In genomic region chr4:102817021-102817605, GRCh38 we compare ENCODE assay signal across 8 cellular contexts.
DNase-seq lines count a peak whose midpoint lies in the region; ATAC-seq, FAIRE-seq and TF ChIP-seq lines count a peak whose summit lies in the region.

No MANE protein-coding gene starts in this region.

- no peak for TF ChIP-seq CTCF in parathyroid adenoma (IDR thresholded peaks at IDR 0.05)

- H3K4me1 Mint-ChIP-seq in effector memory CD8-positive, alpha-beta T cell (ENCODE audit: low read depth in 2 of 2) = peaks cover 59 to 88% of the 10 kb centered on the region in 2 donors

- H3K9me3 ChIP-seq in SK-N-MC (ENCODE audit: low read depth, low read length) (no peaks in the 10 kb centered on the region; the same call in none of the 2 replicates), parathyroid adenoma (ENCODE audit: control insufficient read depth, low read length) (no peaks in the 10 kb centered on the region)

- FAIRE-seq in GM19239 (lab: Jason Lieb, UNC) = peak; percentile 84

- H3K27ac Mint-ChIP-seq in effector memory CD8-positive, alpha-beta T cell = peak overlapping the region; percentile 49 to 85

- H3K27ac ChIP-seq in SK-N-MC = peak overlapping the region; percentile 38; the same call in 1 of the 2 replicates
- no peak overlapping the region for H3K27ac ChIP-seq in parathyroid adenoma

- no peaks in the 10 kb centered on the region for H3K27me3 ChIP-seq in parathyroid adenoma (ENCODE audit: control insufficient read depth, insufficient read depth, low read length)

- peaks cover 83% of the 10 kb centered on the region for H3K36me3 Mint-ChIP-seq in effector memory CD8-positive, alpha-beta T cell (ENCODE audit: insufficient read depth)

- H3K4me3 ChIP-seq in SK-N-MC (no peak overlapping the region), parathyroid adenoma (ENCODE audit: low read depth, low read length) (no peak overlapping the region)

- no peak overlapping the region for H3K4me3 Mint-ChIP-seq in effector memory CD8-positive, alpha-beta T cell

- no peak overlapping the region for H2AFZ ChIP-seq in parathyroid adenoma

- peak overlapping the region; percentile 39 for H3K4me2 ChIP-seq in parathyroid adenoma (ENCODE audit: low read length)

- H3K9ac ChIP-seq in SK-N-MC (ENCODE audit: insufficient read length) = no peak overlapping the region
- H3K9ac ChIP-seq in parathyroid adenoma = no peak overlapping the region

- DNase-seq in GM19239 (ENCODE audit: insufficient read length, low spot score) (no peak), SK-N-MC (ENCODE audit: low read depth, low spot score) (no peak), NCI-H524 treated with DMSO at 0.1 percent for 48 hours (lab: John Stamatoyannopoulos, UW) (no peak), NCI-H2171 (lab: John Stamatoyannopoulos, UW) (no peak), NCI-H1694 treated with DMSO at 0.1 percent for 48 hours (lab: John Stamatoyannopoulos, UW) (no peak)
- no peak for DNase-seq in effector memory CD8-positive, alpha-beta T cell

- H3K36me3 ChIP-seq in SK-N-MC (ENCODE audit: insufficient read depth, low read length) (peaks cover 93% of the 10 kb centered on the region), parathyroid adenoma (ENCODE audit: control insufficient read depth, insufficient read depth, low read length) (no peaks in the 10 kb centered on the region)

- ATAC-seq in effector memory CD8-positive, alpha-beta T cell (replicated peaks) = no peak
- ATAC-seq in HG02870 (IDR thresholded peaks at IDR 0.05; ENCODE audit: unreplicated experiment) = no peak

- no peaks in the 10 kb centered on the region for H3K27me3 Mint-ChIP-seq in effector memory CD8-positive, alpha-beta T cell

- no peaks in the 10 kb centered on the region for H3K9me3 Mint-ChIP-seq in effector memory CD8-positive, alpha-beta T cell

- H3K79me2 ChIP-seq in parathyroid adenoma = peaks cover 37% of the 10 kb centered on the region

- H3K4me1 ChIP-seq in parathyroid adenoma = peaks cover 18% of the 10 kb centered on the region
